ENCODE assay signal across 24 cellular contexts in the genomic region with DNA sequence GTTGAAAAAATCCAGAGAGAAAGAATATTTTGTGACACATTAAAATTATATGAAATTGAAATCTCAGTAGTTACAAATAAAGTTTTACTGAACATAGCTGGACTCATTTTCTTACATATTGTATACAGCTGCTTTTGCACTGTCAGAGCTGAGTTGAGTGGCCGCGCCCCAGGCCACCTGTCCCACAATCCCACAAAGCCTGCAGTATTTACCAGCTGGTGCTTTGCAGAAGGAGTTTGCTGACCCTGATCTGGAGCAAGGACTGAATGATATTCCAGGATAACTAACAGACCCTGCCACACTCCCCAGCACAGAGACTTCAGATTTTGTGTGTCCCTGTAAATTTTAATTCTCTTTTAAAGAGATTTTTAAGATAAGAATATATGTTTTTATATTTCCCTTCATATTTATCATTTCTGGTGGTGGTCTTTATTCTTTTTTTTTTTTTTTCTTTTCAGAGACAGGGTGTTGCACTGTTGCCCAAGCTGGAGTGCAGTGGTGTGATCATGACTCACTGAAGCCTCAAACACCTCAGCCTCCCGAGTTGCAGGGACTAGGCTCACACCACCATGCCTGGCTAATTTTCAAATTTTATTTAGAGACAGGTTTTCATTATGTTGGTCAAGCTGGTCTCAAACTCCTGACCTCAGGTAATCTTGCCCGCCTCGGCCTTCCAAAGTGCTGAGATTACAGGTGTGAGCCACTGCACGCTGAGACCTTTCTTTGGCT. TPM values are rescaled to one million over a fixed set of nuclear protein-coding genes. Genes with fewer than 3 reads are reported as not detected.
"Had no signal": no experiment of that assay in that cellular context is flagged by ENCODE, and none has a peak within 500 bp of the region (broad histone marks: within the 10 kb centered on the region; RNA-seq: fewer than 3 reads in every experiment).

No MANE protein-coding gene starts in this region.

- H3K36me3 ChIP-seq: cardiac muscle cell, esophagus squamous epithelium, gastroesophageal sphincter, left ventricle myocardium inferior, thyroid gland, upper lobe of right lung had no signal

- H3K27ac ChIP-seq: cardiac muscle cell, esophagus squamous epithelium, gastroesophageal sphincter, left ventricle myocardium inferior, psoas muscle, skin epidermis, thyroid gland, upper lobe of right lung had no signal

- H3K27me3 ChIP-seq: cardiac muscle cell, gastroesophageal sphincter, thyroid gland, upper lobe of right lung had no signal

- H3K4me3 ChIP-seq: cardiac muscle cell, esophagus squamous epithelium, gastroesophageal sphincter, left ventricle myocardium inferior, psoas muscle, skin epidermis, thyroid gland, upper lobe of right lung had no signal

- ATAC-seq: activated CD4-positive, CD25-positive, alpha-beta regulatory T cell treated with anti-CD3 and anti-CD28 coated beads, Interleukin-2, amount 50 U/mL, for 24 hours; activated CD8-positive, alpha-beta memory T cell treated with anti-CD3 and anti-CD28 coated beads, Interleukin-2, amount 10 ng/mL, durations not matched to agents 7 days and 5 days; activated CD8-positive, alpha-beta T cell treated with anti-CD3 and anti-CD28 coated beads for 36 hours; gastroesophageal sphincter; psoas muscle; right cardiac atrium; upper lobe of right lung had no signal

- H3K9me3 ChIP-seq: esophagus squamous epithelium, psoas muscle, thyroid gland, upper lobe of right lung had no signal

- H3K4me1 ChIP-seq: esophagus squamous epithelium, gastroesophageal sphincter, left ventricle myocardium inferior, psoas muscle, thyroid gland, upper lobe of right lung had no signal

- DNase-seq: activated CD4-positive, alpha-beta T cell treated with anti-CD3 and anti-CD28 coated beads, Interleukin-2, amount 10 ng/mL, durations not matched to agents 24 days and 14 days; activated CD8-positive, alpha-beta memory T cell treated with anti-CD3 and anti-CD28 coated beads, Interleukin-2, amount 10 ng/mL, durations not matched to agents 7 days and 5 days; activated CD8-positive, alpha-beta T cell treated with anti-CD3 and anti-CD28 coated beads for 36 hours; activated effector memory CD4-positive, alpha-beta T cell treated with anti-CD3 and anti-CD28 coated beads, Interleukin-2, amount 50 U/mL, for 16 hours; activated naive CD4-positive, alpha-beta T cell treated with anti-CD3 and anti-CD28 coated beads, Interleukin-2, amount 10 ng/mL, durations not matched to agents 7 days and 5 days; activated T-cell treated with anti-CD3 and anti-CD28 coated beads for 4 hours; amygdala; cortex of kidney; endodermal cell; esophagus squamous epithelium; head of caudate nucleus; hypothalamus; left ventricle myocardium inferior; natural killer cell; psoas muscle; right cardiac atrium; stimulated activated CD4-positive, alpha-beta T cell treated with anti-CD3 and anti-CD28 coated beads, Interleukin-1b, Interleukin-23, amount 100 ng/mL, for 48 hours; substantia nigra; thyroid gland; upper lobe of right lung had no signal

RNA-seq across cellular contexts. Expression of a gene that starts 48.5 kb away (rescaled TPM):
- total RNA-seq: left ventricle myocardium inferior, upper lobe of right lung had no signal
- polyA plus RNA-seq: right cardiac atrium had no signal
